In genomic region chr7:30367561-30367960, GRCh38 we compare ENCODE assay signal across 20 cellular contexts.
"Had no signal": no experiment of that assay in that cellular context is flagged by ENCODE, and none has a peak within 500 bp of the region (broad histone marks: within the 10 kb centered on the region; RNA-seq: fewer than 3 reads in every experiment).

No MANE protein-coding gene starts in this region.

- H3K27ac Mint-ChIP-seq: natural killer cell; neural progenitor cell; stimulated activated memory B cell treated with anti-CD40 and anti-IgM and Interleukin-4, amounts not matched to agents 10 μg/mL and 1 μg/mL and 100 μg/mL, for 72 hours; stimulated activated naive CD8-positive, alpha-beta T cell treated with anti-CD3 and anti-CD28 coated beads, Interleukin-15, amount 100 ng/mL, for 72 hours had no signal

- H3K36me3 ChIP-seq: neural progenitor cell, ovary had no signal

- H3K4me2 ChIP-seq: neural progenitor cell had no signal

- H3K9ac ChIP-seq: neural progenitor cell had no signal

- H2AFZ ChIP-seq: neural progenitor cell had no signal

- H3K4me1 Mint-ChIP-seq: neural progenitor cell; stimulated activated naive CD8-positive, alpha-beta T cell treated with anti-CD3 and anti-CD28 coated beads, Interleukin-15, amount 100 ng/mL, for 72 hours had no signal

- ATAC-seq: heart left ventricle; left lobe of liver; mucosa of descending colon; natural killer cell; right cardiac atrium; stimulated activated memory B cell treated with anti-CD40 and anti-IgM and Interleukin-4, amounts not matched to agents 10 μg/mL and 1 μg/mL and 100 μg/mL, for 72 hours; stimulated activated naive CD8-positive, alpha-beta T cell treated with anti-CD3 and anti-CD28 coated beads, Interleukin-15, amount 100 ng/mL, for 72 hours; upper lobe of right lung had no signal

- H3K9me3 ChIP-seq: heart left ventricle, mucosa of descending colon, ovary, testis, tibial nerve, upper lobe of right lung, vagina had no signal

- H3K27me3 Mint-ChIP-seq: stimulated activated memory B cell treated with anti-CD40 and anti-IgM and Interleukin-4, amounts not matched to agents 10 μg/mL and 1 μg/mL and 100 μg/mL, for 72 hours; stimulated activated naive CD8-positive, alpha-beta T cell treated with anti-CD3 and anti-CD28 coated beads, Interleukin-15, amount 100 ng/mL, for 72 hours had no signal

- H3K4me3 ChIP-seq: dorsolateral prefrontal cortex, heart left ventricle, mucosa of descending colon, neural progenitor cell, ovary, testis, tibial nerve, upper lobe of right lung, vagina had no signal

- H3K36me3 Mint-ChIP-seq: natural killer cell had no signal

- DNase-seq: cortex of kidney; dorsolateral prefrontal cortex; effector CD8-positive, alpha-beta T cell; heart left ventricle; hippocampal formation; mammary epithelial cell; mucosa of descending colon; natural killer cell; nucleus accumbens; ovary; right cardiac atrium; stimulated activated CD4-positive, alpha-beta T cell treated with anti-CD3 and anti-CD28 coated beads, Interleukin-4, amount 100 ng/mL, for 24 hours; stimulated activated naive CD8-positive, alpha-beta T cell treated with anti-CD3 and anti-CD28 coated beads, Interleukin-15, amount 100 ng/mL, for 72 hours; testis; upper lobe of right lung had no signal

- H3K9me3 Mint-ChIP-seq: natural killer cell; neural progenitor cell; stimulated activated memory B cell treated with anti-CD40 and anti-IgM and Interleukin-4, amounts not matched to agents 10 μg/mL and 1 μg/mL and 100 μg/mL, for 72 hours; stimulated activated naive CD8-positive, alpha-beta T cell treated with anti-CD3 and anti-CD28 coated beads, Interleukin-15, amount 100 ng/mL, for 72 hours had no signal

- H3K4me3 Mint-ChIP-seq: natural killer cell; neural progenitor cell; stimulated activated memory B cell treated with anti-CD40 and anti-IgM and Interleukin-4, amounts not matched to agents 10 μg/mL and 1 μg/mL and 100 μg/mL, for 72 hours; stimulated activated naive CD8-positive, alpha-beta T cell treated with anti-CD3 and anti-CD28 coated beads, Interleukin-15, amount 100 ng/mL, for 72 hours had no signal

- H3K27ac ChIP-seq: dorsolateral prefrontal cortex, heart left ventricle, neural progenitor cell, ovary, testis, tibial nerve, upper lobe of right lung, vagina had no signal

- H3K27me3 ChIP-seq: dorsolateral prefrontal cortex, heart left ventricle, neural progenitor cell, ovary, testis, tibial nerve, upper lobe of right lung, vagina had no signal

- H3K4me1 ChIP-seq: testis, upper lobe of right lung, vagina had no signal
